35 cellular contexts compared by ENCODE assay signal in the genomic region with DNA sequence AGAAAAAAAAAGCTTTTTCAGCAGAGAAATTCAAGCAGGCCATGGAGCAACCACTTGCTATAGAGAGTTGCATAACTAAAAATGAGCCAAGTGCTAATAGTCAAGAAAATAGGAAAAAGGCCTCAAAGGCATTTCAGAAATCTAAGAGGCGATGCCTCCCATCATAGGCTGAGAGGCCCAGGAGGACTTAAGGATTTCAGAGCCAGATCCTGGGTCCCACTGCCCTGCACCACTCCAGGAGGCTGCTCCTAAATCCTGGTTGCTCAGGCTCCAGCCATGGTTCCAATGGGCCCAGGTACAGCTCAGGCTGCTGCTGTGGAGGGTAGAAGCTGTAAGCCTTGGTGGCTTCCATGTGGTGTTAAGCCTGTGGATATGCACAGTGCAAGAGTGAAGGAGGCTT.
"Had no signal": no experiment of that assay in that cellular context is flagged by ENCODE, and none has a peak within 500 bp of the region (broad histone marks: within the 10 kb centered on the region; RNA-seq: fewer than 3 reads in every experiment).

No MANE protein-coding gene starts in this region.

- DNase-seq: Karpas-422, Kasumi-1, MG63, MM.1S, MV-4-11, NCI-H1048, NCI-H1092, NCI-H1092 treated with DMSO at 0.1 percent for 48 hours, NCI-H1105, NCI-H1105 treated with DMSO at 0.1 percent for 48 hours, NCI-H1417, NCI-H1417 treated with DMSO at 0.1 percent for 48 hours, NCI-H1436, NCI-H1436 treated with DMSO at 0.1 percent for 48 hours, NCI-H146, NCI-H1694, NCI-H1694 treated with DMSO at 0.1 percent for 48 hours, NCI-H187, NCI-H187 treated with DMSO at 0.1 percent for 48 hours, NCI-H1930, NCI-H2029, NCI-H2029 treated with DMSO at 0.1 percent for 48 hours, NCI-H2081, NCI-H2081 treated with DMSO at 0.1 percent for 48 hours, NCI-H2107, NCI-H2171, NCI-H2171 treated with DMSO at 0.1 percent for 48 hours, NCI-H2227 treated with DMSO at 0.1 percent for 48 hours, NCI-H226, NCI-H345, NCI-H446, NCI-H446 treated with DMSO at 0.1 percent for 48 hours, NCI-H510A, NCI-H510A treated with DMSO at 0.1 percent for 48 hours had no signal

- H3K9ac ChIP-seq: KMS-11 had no signal

- H3K4me3 ChIP-seq: MG63 had no signal

- H3K27ac ChIP-seq: KMS-11 had no signal

- H3K4me2 ChIP-seq: KMS-11 had no signal

- H3K27me3 ChIP-seq: MG63 had no signal
